ENCODE assay signal across 1 cellular context in genomic region chr6:147202516-147203310, GRCh38.
A peak's percentile ranks its signal among the peaks of the same experiment; 100 is the strongest.
TF ChIP-seq lines count a peak whose summit lies in the region.

No MANE protein-coding gene starts in this region.

TF ChIP-seq in A549, 52 proteins besides CTCF, POLR2A, EP300 and RAD21 (continued from another document):
- TF ChIP-seq REST (IDR thresholded peaks at IDR 0.05) (peak; percentile 44; the same call in 1 of the 2 replicates), USF2 (IDR thresholded peaks at IDR 0.05) (no peak), HES2 (IDR thresholded peaks at IDR 0.05) (no peak), SMC3 (IDR thresholded peaks at IDR 0.05) (no peak)
